In genomic region chr19:52748336-52748950, GRCh38 we compare ENCODE assay signal across 2 cellular contexts.
TF ChIP-seq lines count a peak whose summit lies in the region.

No MANE protein-coding gene starts in this region.

TF ChIP-seq in K562, 482 proteins besides CTCF, POLR2A, EP300 and RAD21:
- TF ChIP-seq SMC3 (conservative IDR thresholded peaks at IDR 0.05; ENCODE audit: insufficient read depth, low read depth, low read length) (0 out of 2 replicates have a peak, but pooled peaks have one; percentile 25), NRF1 (conservative IDR thresholded peaks at IDR 0.05 in 1 of 2, IDR thresholded peaks at IDR 0.05 in 1 of 2) (no peak)

TF ChIP-seq in HepG2, 621 proteins besides CTCF, POLR2A, EP300 and RAD21:
- peak; percentile 55 for TF ChIP-seq STAG1 (CRISPR knock-in tag; IDR thresholded peaks at IDR 0.05)
- TF ChIP-seq ZNF18 (CRISPR knock-in tag; IDR thresholded peaks at IDR 0.05; ENCODE audit: insufficient replicate concordance), result no peak
